Comparison of ENCODE assay signal across 1 cellular context in genomic region chr2:121104721-121105141, GRCh38.
TF ChIP-seq lines count a peak whose summit lies in the region.

No MANE protein-coding gene starts in this region.

TF ChIP-seq in HepG2, 621 proteins besides CTCF, POLR2A, EP300 and RAD21 (continued from another document):
- peak; percentile 67 to 91 for TF ChIP-seq REST (IDR thresholded peaks at IDR 0.05; ENCODE audit: borderline replicate concordance in 1 of 2, low read depth in 1 of 2, low read length in 2 of 2)
